20 cellular contexts compared by ENCODE assay signal in genomic region chr2:186751078-186751477, GRCh38.
"Had no signal": no experiment of that assay in that cellular context is flagged by ENCODE, and none has a peak within 500 bp of the region (broad histone marks: within the 10 kb centered on the region; RNA-seq: fewer than 3 reads in every experiment).

No MANE protein-coding gene starts in this region.

- H3K36me3 Mint-ChIP-seq: naive thymus-derived CD8-positive, alpha-beta T cell; stimulated activated naive B cell treated with anti-CD40 and anti-IgM and Interleukin-4, amounts not matched to agents 10 μg/mL and 1 μg/mL and 100 μg/mL, for 72 hours had no signal

- H3K4me1 Mint-ChIP-seq: naive thymus-derived CD8-positive, alpha-beta T cell; nephron progenitor cell; stimulated activated naive B cell treated with anti-CD40 and anti-IgM and Interleukin-4, amounts not matched to agents 10 μg/mL and 1 μg/mL and 100 μg/mL, for 72 hours had no signal

- H3K27me3 ChIP-seq: left lung, pancreas, right lobe of liver, tibial nerve, upper lobe of right lung, uterus had no signal

- H3K4me1 ChIP-seq: left lung, pancreas, right lobe of liver, tibial nerve, upper lobe of right lung, uterus had no signal

- H3K4me3 ChIP-seq: coronary artery, left lung, pancreas, right lobe of liver, thoracic aorta, tibial nerve, upper lobe of right lung, uterus had no signal

- H3K27me3 Mint-ChIP-seq: effector memory CD8-positive, alpha-beta T cell; stimulated activated naive B cell treated with anti-CD40 and anti-IgM and Interleukin-4, amounts not matched to agents 10 μg/mL and 1 μg/mL and 100 μg/mL, for 72 hours; stimulated activated naive CD8-positive, alpha-beta T cell treated with anti-CD3 and anti-CD28 coated beads, Interleukin-15, Interleukin-2, amounts not matched to agents 100 ng/mL and 50 ng/mL, for 24 hours had no signal

- H3K4me3 Mint-ChIP-seq: effector memory CD8-positive, alpha-beta T cell; naive thymus-derived CD8-positive, alpha-beta T cell; nephron progenitor cell; stimulated activated naive B cell treated with anti-CD40 and anti-IgM and Interleukin-4, amounts not matched to agents 10 μg/mL and 1 μg/mL and 100 μg/mL, for 72 hours; stimulated activated naive CD8-positive, alpha-beta T cell treated with anti-CD3 and anti-CD28 coated beads, Interleukin-15, Interleukin-2, amounts not matched to agents 100 ng/mL and 50 ng/mL, for 24 hours had no signal

- H3K9me3 Mint-ChIP-seq: effector memory CD8-positive, alpha-beta T cell; naive thymus-derived CD8-positive, alpha-beta T cell; nephron progenitor cell; stimulated activated naive B cell treated with anti-CD40 and anti-IgM and Interleukin-4, amounts not matched to agents 10 μg/mL and 1 μg/mL and 100 μg/mL, for 72 hours; stimulated activated naive CD8-positive, alpha-beta T cell treated with anti-CD3 and anti-CD28 coated beads, Interleukin-15, Interleukin-2, amounts not matched to agents 100 ng/mL and 50 ng/mL, for 24 hours had no signal

- H3K27ac Mint-ChIP-seq: effector memory CD8-positive, alpha-beta T cell; naive thymus-derived CD8-positive, alpha-beta T cell; nephron progenitor cell; stimulated activated naive B cell treated with anti-CD40 and anti-IgM and Interleukin-4, amounts not matched to agents 10 μg/mL and 1 μg/mL and 100 μg/mL, for 72 hours; stimulated activated naive CD8-positive, alpha-beta T cell treated with anti-CD3 and anti-CD28 coated beads, Interleukin-15, Interleukin-2, amounts not matched to agents 100 ng/mL and 50 ng/mL, for 24 hours had no signal

- H3K9me3 ChIP-seq: left lung, pancreas, right lobe of liver, thoracic aorta, tibial nerve, upper lobe of right lung, uterus had no signal

- H3K36me3 ChIP-seq: left lung, pancreas, right lobe of liver, thoracic aorta, upper lobe of right lung had no signal

- ATAC-seq: effector memory CD8-positive, alpha-beta T cell; left lung; naive thymus-derived CD8-positive, alpha-beta T cell; pancreas; right lobe of liver; stimulated activated naive B cell treated with anti-CD40 and anti-IgM and Interleukin-4, amounts not matched to agents 10 μg/mL and 1 μg/mL and 100 μg/mL, for 72 hours; upper lobe of right lung had no signal

- FAIRE-seq: keratinocyte, pancreas, small intestine had no signal

- H3K27ac ChIP-seq: coronary artery, left lung, pancreas, right lobe of liver, thoracic aorta, tibial nerve, upper lobe of right lung, uterus had no signal

- DNase-seq: effector memory CD8-positive, alpha-beta T cell; left cardiac atrium; left lung; midbrain; naive thymus-derived CD8-positive, alpha-beta T cell; nephron progenitor cell; occipital lobe; pancreas; right lobe of liver; small intestine; stimulated activated CD4-positive, alpha-beta T cell treated with anti-CD3 and anti-CD28 coated beads, Interleukin-15, amount 100 ng/mL, for 24 hours; stimulated activated CD4-positive, alpha-beta T cell treated with anti-CD3 and anti-CD28 coated beads, Interleukin-2, amount 100 ng/mL, for 48 hours; stimulated activated naive B cell treated with anti-CD40 and anti-IgM and Interleukin-4, amounts not matched to agents 10 μg/mL and 1 μg/mL and 100 μg/mL, for 72 hours; upper lobe of right lung; uterus had no signal
